ENCODE assay signal across 18 cellular contexts in genomic region chr18:40917096-40917495, GRCh38.
"Had no signal": no experiment of that assay in that cellular context is flagged by ENCODE, and none has a peak within 500 bp of the region (broad histone marks: within the 10 kb centered on the region; RNA-seq: fewer than 3 reads in every experiment).

No MANE protein-coding gene starts in this region.

- H3K9me3 ChIP-seq: ascending aorta, heart left ventricle, ovary, testis had no signal

- H3K4me3 Mint-ChIP-seq: activated CD8-positive, alpha-beta memory T cell treated with anti-CD3 and anti-CD28 coated beads, Interleukin-2, amount 10 ng/mL, durations not matched to agents 7 days and 5 days; activated naive CD8-positive, alpha-beta T cell treated with anti-CD3 and anti-CD28 coated beads for 36 hours; activated T-cell treated with anti-CD3 and anti-CD28 coated beads, Interleukin-2, amount 50 U/mL, for 24 hours; neural progenitor cell; stimulated activated naive CD8-positive, alpha-beta T cell treated with anti-CD3 and anti-CD28 coated beads, Interleukin-15, Interleukin-2, amounts not matched to agents 100 ng/mL and 50 ng/mL, for 24 hours; T-helper 1 cell treated with Interleukin-12 subunit alpha and Interleukin-12 subunit beta and Interleukin-4 antibody, amounts not matched to agents 30 μg/mL and 1 μg/mL, for 36 hours had no signal

- H3K27ac Mint-ChIP-seq: activated CD8-positive, alpha-beta memory T cell treated with anti-CD3 and anti-CD28 coated beads, Interleukin-2, amount 10 ng/mL, durations not matched to agents 7 days and 5 days; activated naive CD8-positive, alpha-beta T cell treated with anti-CD3 and anti-CD28 coated beads for 36 hours; activated T-cell treated with anti-CD3 and anti-CD28 coated beads, Interleukin-2, amount 50 U/mL, for 24 hours; neural progenitor cell; stimulated activated naive CD8-positive, alpha-beta T cell treated with anti-CD3 and anti-CD28 coated beads, Interleukin-15, Interleukin-2, amounts not matched to agents 100 ng/mL and 50 ng/mL, for 24 hours; T-helper 1 cell treated with Interleukin-12 subunit alpha and Interleukin-12 subunit beta and Interleukin-4 antibody, amounts not matched to agents 30 μg/mL and 1 μg/mL, for 36 hours had no signal

- H3K4me2 ChIP-seq: neural progenitor cell had no signal

- H3K9ac ChIP-seq: neural progenitor cell had no signal

- H3K27me3 ChIP-seq: ascending aorta, heart left ventricle, neural progenitor cell, ovary, testis had no signal

- H3K27ac ChIP-seq: ascending aorta, heart left ventricle, neural progenitor cell, ovary, testis had no signal

- H2AFZ ChIP-seq: neural progenitor cell had no signal

- H3K36me3 ChIP-seq: ascending aorta, heart left ventricle, neural progenitor cell, ovary had no signal

- H3K9me3 Mint-ChIP-seq: activated naive CD8-positive, alpha-beta T cell treated with anti-CD3 and anti-CD28 coated beads for 36 hours had no signal

- ATAC-seq: activated CD4-positive, CD25-positive, alpha-beta regulatory T cell treated with anti-CD3 and anti-CD28 coated beads, Interleukin-2, amount 50 U/mL, for 24 hours; activated CD8-positive, alpha-beta memory T cell treated with anti-CD3 and anti-CD28 coated beads, Interleukin-2, amount 10 ng/mL, durations not matched to agents 7 days and 5 days; heart left ventricle had no signal

- DNase-seq: activated CD8-positive, alpha-beta memory T cell treated with anti-CD3 and anti-CD28 coated beads, Interleukin-2, amount 10 ng/mL, durations not matched to agents 7 days and 5 days; activated gamma-delta T cell; activated naive CD8-positive, alpha-beta T cell treated with anti-CD3 and anti-CD28 coated beads for 36 hours; activated T-cell treated with anti-CD3 and anti-CD28 coated beads, Interleukin-2, amount 50 U/mL, for 24 hours; central memory CD4-positive, alpha-beta T cell; cortex of kidney; effector CD8-positive, alpha-beta T cell; foreskin melanocyte; heart left ventricle; ovary; stimulated activated CD4-positive, alpha-beta T cell treated with anti-CD3 and anti-CD28 coated beads, Interleukin-15, amount 100 ng/mL, for 24 hours; stimulated activated CD4-positive, alpha-beta T cell treated with anti-CD3 and anti-CD28 coated beads, Interleukin-4, amount 100 ng/mL, for 24 hours; testis had no signal

- H3K4me3 ChIP-seq: ascending aorta, heart left ventricle, neural progenitor cell, ovary, testis had no signal

- H3K4me1 Mint-ChIP-seq: activated CD8-positive, alpha-beta memory T cell treated with anti-CD3 and anti-CD28 coated beads, Interleukin-2, amount 10 ng/mL, durations not matched to agents 7 days and 5 days; activated naive CD8-positive, alpha-beta T cell treated with anti-CD3 and anti-CD28 coated beads for 36 hours had no signal

- H3K36me3 Mint-ChIP-seq: activated CD8-positive, alpha-beta memory T cell treated with anti-CD3 and anti-CD28 coated beads, Interleukin-2, amount 10 ng/mL, durations not matched to agents 7 days and 5 days; activated naive CD8-positive, alpha-beta T cell treated with anti-CD3 and anti-CD28 coated beads for 36 hours; neural progenitor cell had no signal

- H3K4me1 ChIP-seq: ascending aorta, heart left ventricle, testis had no signal

- H3K27me3 Mint-ChIP-seq: activated CD8-positive, alpha-beta memory T cell treated with anti-CD3 and anti-CD28 coated beads, Interleukin-2, amount 10 ng/mL, durations not matched to agents 7 days and 5 days; activated naive CD8-positive, alpha-beta T cell treated with anti-CD3 and anti-CD28 coated beads for 36 hours; activated T-cell treated with anti-CD3 and anti-CD28 coated beads, Interleukin-2, amount 50 U/mL, for 24 hours; stimulated activated naive CD8-positive, alpha-beta T cell treated with anti-CD3 and anti-CD28 coated beads, Interleukin-15, Interleukin-2, amounts not matched to agents 100 ng/mL and 50 ng/mL, for 24 hours had no signal
